Comparison of ENCODE assay signal across 1 cellular context in genomic region chr2:240611601-240612210, GRCh38.
TF ChIP-seq lines count a peak whose summit lies in the region.

No MANE protein-coding gene starts in this region.

TF ChIP-seq in GM12878, 131 proteins besides CTCF, POLR2A, EP300 and RAD21:
- TF ChIP-seq FOXM1 (IDR thresholded peaks at IDR 0.05; ENCODE audit: low read depth, low read length): no peak
- no peak for TF ChIP-seq JUND (IDR thresholded peaks at IDR 0.05; ENCODE audit: low read depth, low read length)
- TF ChIP-seq USF1 (IDR thresholded peaks at IDR 0.05; ENCODE audit: borderline replicate concordance, extremely low read length, insufficient read depth, low read depth, low read length): no peak
- no peak for TF ChIP-seq RBBP5 (conservative IDR thresholded peaks at IDR 0.05)
- TF ChIP-seq SPI1 (IDR thresholded peaks at IDR 0.05; ENCODE audit: borderline replicate concordance, insufficient read depth, low read depth, low read length): 0 out of 2 replicates have a peak, but pooled peaks have one; percentile 9
- peak; percentile 20; the same call in 1 of the 2 replicates for TF ChIP-seq RUNX3 (IDR thresholded peaks at IDR 0.05; ENCODE audit: low read length)
- no peak for TF ChIP-seq RB1 (IDR thresholded peaks at IDR 0.05; ENCODE audit: borderline replicate concordance)
